ENCODE assay signal across 1 cellular context in genomic region chr14:70660967-70661871, GRCh38.
TF ChIP-seq lines count a peak whose summit lies in the region.

No MANE protein-coding gene starts in this region.

TF ChIP-seq in K562, 482 proteins besides CTCF, POLR2A, EP300 and RAD21:
- TF ChIP-seq CEBPG (CRISPR knock-in tag; IDR thresholded peaks at IDR 0.05) (no peak), CEBPG (tag; conservative IDR thresholded peaks at IDR 0.05 in 1 of 2, IDR thresholded peaks at IDR 0.05 in 1 of 2) (peak; percentile 85 to 91), ATF3 (IDR thresholded peaks at IDR 0.05) (peak; percentile 80), ATF3 (CRISPR knock-in tag; conservative IDR thresholded peaks at IDR 0.05) (no peak), MCM5 (IDR thresholded peaks at IDR 0.05; ENCODE audit: low read depth) (no peak), RUNX1 (IDR thresholded peaks at IDR 0.05; ENCODE audit: low read depth) (no peak), CEBPB (tag; IDR thresholded peaks at IDR 0.05) (peak; percentile 49; the same call in 1 of the 2 replicates), ATF4 (CRISPR knock-in tag; IDR thresholded peaks at IDR 0.05) (peak; percentile 86), POLR3A (IDR thresholded peaks at IDR 0.05; ENCODE audit: borderline replicate concordance, extremely low read depth, insufficient read depth, insufficient read length) (no peak), ZSCAN32 (CRISPR knock-in tag; IDR thresholded peaks at IDR 0.05) (peak; percentile 72; the same call in 1 of the 2 replicates)
